In genomic region chr15:44728576-44729393, GRCh38 we compare ENCODE assay signal across 1 cellular context.
A peak's percentile ranks its signal among the peaks of the same experiment; 100 is the strongest.
TF ChIP-seq lines count a peak whose summit lies in the region.

No MANE protein-coding gene starts in this region.

TF ChIP-seq in K562, 482 proteins besides CTCF, POLR2A, EP300 and RAD21 (continued from another document and continues in another):
- TF ChIP-seq ZBTB40 (IDR thresholded peaks at IDR 0.05), result peak; percentile 47
- no peak for TF ChIP-seq ZBTB40 (CRISPR knock-in tag; IDR thresholded peaks at IDR 0.05)
- TF ChIP-seq ZMIZ1 (IDR thresholded peaks at IDR 0.05; ENCODE audit: low read depth in 2 of 2, low read length in 2 of 2), result no peak
- peak; percentile 66; the same call in 1 of the 2 replicates for TF ChIP-seq BACH1 (tag; IDR thresholded peaks at IDR 0.05)
- no peak for TF ChIP-seq E2F4 (CRISPR knock-in tag; IDR thresholded peaks at IDR 0.05; ENCODE audit: low read depth)
- TF ChIP-seq POLR2G (IDR thresholded peaks at IDR 0.05; ENCODE audit: low read depth, low read length), result peak; percentile 80
- no peak for TF ChIP-seq HDAC8 (tag; IDR thresholded peaks at IDR 0.05)
- TF ChIP-seq MAZ (CRISPR knock-in tag; conservative IDR thresholded peaks at IDR 0.05 in 1 of 2, IDR thresholded peaks at IDR 0.05 in 1 of 2), result peak; percentile 78 to 91
- TF ChIP-seq ZC3H11A (IDR thresholded peaks at IDR 0.05; ENCODE audit: low read depth, low read length), result no peak
- no peak for TF ChIP-seq ZNF512 (tag; IDR thresholded peaks at IDR 0.05)
- TF ChIP-seq MAX (CRISPR knock-in tag; IDR thresholded peaks at IDR 0.05), result no peak; the same call in 1 of the 2 replicates
- no peak for TF ChIP-seq CCNT2 (IDR thresholded peaks at IDR 0.05; ENCODE audit: borderline replicate concordance, extremely low read depth, insufficient read length, low read depth, low read length)
- TF ChIP-seq SPI1 (IDR thresholded peaks at IDR 0.05; ENCODE audit: borderline replicate concordance, low read depth, low read length), result peak; percentile 93
- peak; percentile 67 for TF ChIP-seq SUPT5H (IDR thresholded peaks at IDR 0.05)
- peak; percentile 56; the same call in 1 of the 2 replicates for TF ChIP-seq CXXC5 (CRISPR knock-in tag; IDR thresholded peaks at IDR 0.05)
- no peak for TF ChIP-seq ZNF280B (CRISPR knock-in tag; IDR thresholded peaks at IDR 0.05)
- TF ChIP-seq ZBTB34 (CRISPR knock-in tag; IDR thresholded peaks at IDR 0.05), result no peak
- TF ChIP-seq ZNF324 (CRISPR knock-in tag; IDR thresholded peaks at IDR 0.05), result no peak
- peak; percentile 97 for TF ChIP-seq ATF7 (IDR thresholded peaks at IDR 0.05)
- no peak for TF ChIP-seq ZNF696 (CRISPR knock-in tag; conservative IDR thresholded peaks at IDR 0.05)
- peak; percentile 26; the same call in 1 of the 2 replicates for TF ChIP-seq ZNF592 (IDR thresholded peaks at IDR 0.05)
- TF ChIP-seq RCOR1 (IDR thresholded peaks at IDR 0.05; ENCODE audit: borderline replicate concordance in 1 of 2, low read depth in 2 of 2, low read length in 2 of 2), result peak; percentile 58 to 97; a peak in 3 of 4 replicates
- TF ChIP-seq MCM2 (IDR thresholded peaks at IDR 0.05; ENCODE audit: low read depth), result no peak
- TF ChIP-seq ZNF717 (CRISPR knock-in tag; IDR thresholded peaks at IDR 0.05), result no peak
- no peak for TF ChIP-seq ZNF398 (CRISPR knock-in tag; IDR thresholded peaks at IDR 0.05)
- TF ChIP-seq ZNF263 (CRISPR knock-in tag; IDR thresholded peaks at IDR 0.05; ENCODE audit: borderline replicate concordance), result no peak
- no peak for TF ChIP-seq ZBTB17 (CRISPR knock-in tag; IDR thresholded peaks at IDR 0.05)
- no peak for TF ChIP-seq TGIF2 (CRISPR knock-in tag; IDR thresholded peaks at IDR 0.05)
- peak in 2 of 3 experiments; percentile 7 to 61 for TF ChIP-seq YY1 (IDR thresholded peaks at IDR 0.05; ENCODE audit: borderline replicate concordance in 1 of 3, control insufficient read depth in 1 of 3, extremely low read depth in 1 of 3, insufficient read depth in 3 of 3, insufficient read length in 1 of 3, insufficient replicate concordance in 2 of 3, low read depth in 1 of 3, low read length in 2 of 3)
